In genomic region chr6:22412994-22413393, GRCh38 we compare ENCODE assay signal across 2 cellular contexts.
TF ChIP-seq lines count a peak whose summit lies in the region.

No MANE protein-coding gene starts in this region.

TF ChIP-seq in IMR-90, 13 proteins besides CTCF, POLR2A, EP300 and RAD21:
- TF ChIP-seq SMC3 (IDR thresholded peaks at IDR 0.05; ENCODE audit: low read depth, low read length) (no peak), RFX5 (IDR thresholded peaks at IDR 0.05; ENCODE audit: low read depth, low read length) (no peak), MAZ (IDR thresholded peaks at IDR 0.05; ENCODE audit: borderline replicate concordance, low read depth, low read length) (no peak), RCOR1 (IDR thresholded peaks at IDR 0.05; ENCODE audit: insufficient replicate concordance, low read length) (no peak), CHD1 (IDR thresholded peaks at IDR 0.05; ENCODE audit: low read depth, low read length) (no peak), MXI1 (IDR thresholded peaks at IDR 0.05; ENCODE audit: borderline replicate concordance, low read depth, low read length) (no peak), ELK1 (IDR thresholded peaks at IDR 0.05; ENCODE audit: borderline replicate concordance, low read depth, low read length) (no peak), NFE2L2 (IDR thresholded peaks at IDR 0.05; ENCODE audit: low read depth, low read length) (no peak)
- TF ChIP-seq, protein P1, sequence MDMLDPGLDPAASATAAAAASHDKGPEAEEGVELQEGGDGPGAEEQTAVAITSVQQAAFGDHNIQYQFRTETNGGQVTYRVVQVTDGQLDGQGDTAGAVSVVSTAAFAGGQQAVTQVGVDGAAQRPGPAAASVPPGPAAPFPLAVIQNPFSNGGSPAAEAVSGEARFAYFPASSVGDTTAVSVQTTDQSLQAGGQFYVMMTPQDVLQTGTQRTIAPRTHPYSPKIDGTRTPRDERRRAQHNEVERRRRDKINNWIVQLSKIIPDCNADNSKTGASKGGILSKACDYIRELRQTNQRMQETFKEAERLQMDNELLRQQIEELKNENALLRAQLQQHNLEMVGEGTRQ (IDR thresholded peaks at IDR 0.05; ENCODE audit: low read depth, low read length) = no peak

TF ChIP-seq in WTC11, 78 proteins besides CTCF, POLR2A, EP300 and RAD21 (continued from another document):
- TF ChIP-seq KAT7 (CRISPR knock-in tag; IDR thresholded peaks at IDR 0.05; ENCODE audit: borderline replicate concordance) = no peak
- TF ChIP-seq ZBTB21 (CRISPR knock-in tag; IDR thresholded peaks at IDR 0.05; ENCODE audit: borderline replicate concordance) = no peak
- TF ChIP-seq ZNF671 (CRISPR knock-in tag; IDR thresholded peaks at IDR 0.05) = no peak
- TF ChIP-seq, protein P2, sequence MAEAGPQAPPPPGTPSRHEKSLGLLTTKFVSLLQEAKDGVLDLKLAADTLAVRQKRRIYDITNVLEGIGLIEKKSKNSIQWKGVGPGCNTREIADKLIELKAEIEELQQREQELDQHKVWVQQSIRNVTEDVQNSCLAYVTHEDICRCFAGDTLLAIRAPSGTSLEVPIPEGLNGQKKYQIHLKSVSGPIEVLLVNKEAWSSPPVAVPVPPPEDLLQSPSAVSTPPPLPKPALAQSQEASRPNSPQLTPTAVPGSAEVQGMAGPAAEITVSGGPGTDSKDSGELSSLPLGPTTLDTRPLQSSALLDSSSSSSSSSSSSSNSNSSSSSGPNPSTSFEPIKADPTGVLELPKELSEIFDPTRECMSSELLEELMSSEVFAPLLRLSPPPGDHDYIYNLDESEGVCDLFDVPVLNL (CRISPR knock-in tag; IDR thresholded peaks at IDR 0.05; ENCODE audit: borderline replicate concordance, low read depth) = no peak
- no peak for TF ChIP-seq JAZF1 (CRISPR knock-in tag; IDR thresholded peaks at IDR 0.05)
- TF ChIP-seq FOXJ3 (CRISPR knock-in tag; IDR thresholded peaks at IDR 0.05; ENCODE audit: borderline replicate concordance) = no peak
- no peak for TF ChIP-seq ZNF425 (CRISPR knock-in tag; conservative IDR thresholded peaks at IDR 0.05)
- no peak for TF ChIP-seq EMX1 (CRISPR knock-in tag; IDR thresholded peaks at IDR 0.05)
- no peak for TF ChIP-seq SMAD3 (CRISPR knock-in tag; IDR thresholded peaks at IDR 0.05; ENCODE audit: borderline replicate concordance)
- TF ChIP-seq RORB (CRISPR knock-in tag; IDR thresholded peaks at IDR 0.05) = no peak
- TF ChIP-seq CBFB (CRISPR knock-in tag; IDR thresholded peaks at IDR 0.05; ENCODE audit: low read depth) = no peak
- TF ChIP-seq, protein P3, sequence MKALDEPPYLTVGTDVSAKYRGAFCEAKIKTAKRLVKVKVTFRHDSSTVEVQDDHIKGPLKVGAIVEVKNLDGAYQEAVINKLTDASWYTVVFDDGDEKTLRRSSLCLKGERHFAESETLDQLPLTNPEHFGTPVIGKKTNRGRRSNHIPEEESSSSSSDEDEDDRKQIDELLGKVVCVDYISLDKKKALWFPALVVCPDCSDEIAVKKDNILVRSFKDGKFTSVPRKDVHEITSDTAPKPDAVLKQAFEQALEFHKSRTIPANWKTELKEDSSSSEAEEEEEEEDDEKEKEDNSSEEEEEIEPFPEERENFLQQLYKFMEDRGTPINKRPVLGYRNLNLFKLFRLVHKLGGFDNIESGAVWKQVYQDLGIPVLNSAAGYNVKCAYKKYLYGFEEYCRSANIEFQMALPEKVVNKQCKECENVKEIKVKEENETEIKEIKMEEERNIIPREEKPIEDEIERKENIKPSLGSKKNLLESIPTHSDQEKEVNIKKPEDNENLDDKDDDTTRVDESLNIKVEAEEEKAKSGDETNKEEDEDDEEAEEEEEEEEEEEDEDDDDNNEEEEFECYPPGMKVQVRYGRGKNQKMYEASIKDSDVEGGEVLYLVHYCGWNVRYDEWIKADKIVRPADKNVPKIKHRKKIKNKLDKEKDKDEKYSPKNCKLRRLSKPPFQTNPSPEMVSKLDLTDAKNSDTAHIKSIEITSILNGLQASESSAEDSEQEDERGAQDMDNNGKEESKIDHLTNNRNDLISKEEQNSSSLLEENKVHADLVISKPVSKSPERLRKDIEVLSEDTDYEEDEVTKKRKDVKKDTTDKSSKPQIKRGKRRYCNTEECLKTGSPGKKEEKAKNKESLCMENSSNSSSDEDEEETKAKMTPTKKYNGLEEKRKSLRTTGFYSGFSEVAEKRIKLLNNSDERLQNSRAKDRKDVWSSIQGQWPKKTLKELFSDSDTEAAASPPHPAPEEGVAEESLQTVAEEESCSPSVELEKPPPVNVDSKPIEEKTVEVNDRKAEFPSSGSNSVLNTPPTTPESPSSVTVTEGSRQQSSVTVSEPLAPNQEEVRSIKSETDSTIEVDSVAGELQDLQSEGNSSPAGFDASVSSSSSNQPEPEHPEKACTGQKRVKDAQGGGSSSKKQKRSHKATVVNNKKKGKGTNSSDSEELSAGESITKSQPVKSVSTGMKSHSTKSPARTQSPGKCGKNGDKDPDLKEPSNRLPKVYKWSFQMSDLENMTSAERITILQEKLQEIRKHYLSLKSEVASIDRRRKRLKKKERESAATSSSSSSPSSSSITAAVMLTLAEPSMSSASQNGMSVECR (CRISPR knock-in tag; IDR thresholded peaks at IDR 0.05; ENCODE audit: borderline replicate concordance) = no peak
- TF ChIP-seq, protein P4, sequence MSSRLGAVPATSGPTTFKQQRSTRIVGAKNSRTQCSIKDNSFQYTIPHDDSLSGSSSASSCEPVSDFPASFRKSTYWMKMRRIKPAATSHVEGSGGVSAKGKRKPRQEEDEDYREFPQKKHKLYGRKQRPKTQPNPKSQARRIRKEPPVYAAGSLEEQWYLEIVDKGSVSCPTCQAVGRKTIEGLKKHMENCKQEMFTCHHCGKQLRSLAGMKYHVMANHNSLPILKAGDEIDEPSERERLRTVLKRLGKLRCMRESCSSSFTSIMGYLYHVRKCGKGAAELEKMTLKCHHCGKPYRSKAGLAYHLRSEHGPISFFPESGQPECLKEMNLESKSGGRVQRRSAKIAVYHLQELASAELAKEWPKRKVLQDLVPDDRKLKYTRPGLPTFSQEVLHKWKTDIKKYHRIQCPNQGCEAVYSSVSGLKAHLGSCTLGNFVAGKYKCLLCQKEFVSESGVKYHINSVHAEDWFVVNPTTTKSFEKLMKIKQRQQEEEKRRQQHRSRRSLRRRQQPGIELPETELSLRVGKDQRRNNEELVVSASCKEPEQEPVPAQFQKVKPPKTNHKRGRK (CRISPR knock-in tag; IDR thresholded peaks at IDR 0.05; ENCODE audit: borderline replicate concordance) = no peak
- no peak for TF ChIP-seq NR2C2 (CRISPR knock-in tag; IDR thresholded peaks at IDR 0.05)
- no peak for TF ChIP-seq JUN (CRISPR knock-in tag; IDR thresholded peaks at IDR 0.05)
- TF ChIP-seq GRHL2 (CRISPR knock-in tag; IDR thresholded peaks at IDR 0.05; ENCODE audit: insufficient replicate concordance, severe bottlenecking) = no peak
